7 cellular contexts compared by ENCODE assay signal in genomic region chr1:148277865-148278279, GRCh38.
DNase-seq lines count a peak whose midpoint lies in the region; ATAC-seq and TF ChIP-seq lines count a peak whose summit lies in the region.
"Not testable (repeated sequence)": the region's sequence is repeated elsewhere in the genome, so short reads cannot be mapped to it uniquely, and the experiment has no call there.

No MANE protein-coding gene starts in this region.

- not testable (repeated sequence) for H3K4me1 ChIP-seq in left lung

- not testable (repeated sequence) for TF ChIP-seq CTCF in RWPE1 (conservative IDR thresholded peaks at IDR 0.05; ENCODE audit: low read depth); cardiac fibroblast (IDR thresholded peaks at IDR 0.05; ENCODE audit: low read depth, low read length); left lung (IDR thresholded peaks at IDR 0.05)

- CTCF ChIA-PET in RWPE1 (lab: Yijun Ruan, JAX) = interaction anchor here (0.7 kb wide), 2 partner anchors 66 to 126 kb away, joined by 3 to 4 read pairs; partner anchors contain the start of gene NBPF11

- H3K4me3 ChIP-seq in cardiac fibroblast (replicated peaks in 1 of 2; ENCODE audit: low read depth in 2 of 2, low read length in 2 of 2); left lung: not testable (repeated sequence)

- DNase-seq in EL = peak; percentile 56
- peak; percentile 7 for DNase-seq in HT1080 (ENCODE audit: low read depth)
- DNase-seq in RWPE1 (ENCODE audit: low spot score); left lung: not testable (repeated sequence)
- DNase-seq in cardiac fibroblast (ENCODE audit: low read depth in 2 of 2) = peak; percentile 52 to 63
- DNase-seq in fibroblast of peridontal ligament (ENCODE audit: extremely low read depth) = peak; percentile 30
- DNase-seq in renal cortical epithelial cell (ENCODE audit: low read depth) = peak; percentile 59

- not testable (repeated sequence) for H3K36me3 ChIP-seq in left lung

- POLR2A ChIA-PET in RWPE1 (lab: Yijun Ruan, JAX; ENCODE audit: low non-redundant PET) = not testable (repeated sequence)

- H3K9me3 ChIP-seq in left lung = not testable (repeated sequence)

- intact Hi-C loops in left lung (cut with DNase I) = not testable (repeated sequence)

- H3K27me3 ChIP-seq in left lung = peaks cover 0 to 43% of the 10 kb centered on the region in 2 donors

- peak overlapping the region; percentile 87 for H3K27ac ChIP-seq in RWPE1
- H3K27ac ChIP-seq in left lung = not testable (repeated sequence)

- peak; percentile 32 for ATAC-seq in left lung
